In genomic region chr7:44123190-44124003, GRCh38 we compare ENCODE assay signal across 8 cellular contexts. TPM values are rescaled to one million over a fixed set of nuclear protein-coding genes. Genes with fewer than 3 reads are reported as not detected.
DNase-seq lines count a peak whose midpoint lies in the region; ATAC-seq, FAIRE-seq and TF ChIP-seq lines count a peak whose summit lies in the region.

POLD2 (minus strand) TSS chr7:44123548; CDS start chr7:44122053, 1,495 bp downstream.

- TF ChIP-seq CTCF in Loucy (conservative IDR thresholded peaks at IDR 0.05; ENCODE audit: low read length) (no peak), fibroblast of the aortic adventitia (IDR thresholded peaks at IDR 0.05; ENCODE audit: insufficient read depth, low read length) (no peak), nephron progenitor cell (IDR thresholded peaks at IDR 0.05) (no peak)

- ATAC-seq in stimulated activated naive CD8-positive, alpha-beta T cell treated with anti-CD3 and anti-CD28 coated beads, Interleukin-15, amount 100 ng/mL, for 72 hours = peak; percentile 100

- H3K9me3 ChIP-seq in Loucy (ENCODE audit: insufficient read depth, low read depth, low read length) = no peaks in the 10 kb centered on the region

- peaks cover 6% of the 10 kb centered on the region; the same call in 1 of the 2 replicates for H3K36me3 ChIP-seq in Loucy (ENCODE audit: insufficient read depth, low read length)

- peaks cover 5% of the 10 kb centered on the region; the same call in 1 of the 2 replicates for H3F3A ChIP-seq in Loucy (ENCODE audit: low read depth)

- H3K9me2 ChIP-seq in Loucy (replicated peaks; ENCODE audit: low read depth, low read length) = no peaks in the 10 kb centered on the region

- H2AFZ ChIP-seq in Loucy (ENCODE audit: low read length) = peak within 1 kb of the TSS; percentile 78

- peaks cover 6% of the 10 kb centered on the region for H4K20me1 ChIP-seq in Loucy (ENCODE audit: insufficient read depth, low read length, poor library complexity, severe bottlenecking)

- peak within 1 kb of the TSS; percentile 78 for H3K9ac ChIP-seq in Loucy (ENCODE audit: low read depth, low read length, poor library complexity, severe bottlenecking)

- H3K27me3 Mint-ChIP-seq in nephron progenitor cell (ENCODE audit: low read depth, poor library complexity) = peaks cover 23% of the 10 kb centered on the region
- H3K27me3 Mint-ChIP-seq in stimulated activated naive CD8-positive, alpha-beta T cell treated with anti-CD3 and anti-CD28 coated beads, Interleukin-15, amount 100 ng/mL, for 72 hours = no peaks in the 10 kb centered on the region

- H3K27ac Mint-ChIP-seq in nephron progenitor cell = peak within 1 kb of the TSS; percentile 13
- peak within 1 kb of the TSS; percentile 88 to 93 for H3K27ac Mint-ChIP-seq in stimulated activated naive CD8-positive, alpha-beta T cell treated with anti-CD3 and anti-CD28 coated beads, Interleukin-15, amount 100 ng/mL, for 72 hours

- TF ChIP-seq POLR2A in H54 (IDR thresholded peaks at IDR 0.05; ENCODE audit: low read depth, low read length) = peak; percentile 84
- peak; percentile 83 for TF ChIP-seq POLR2A in Raji (IDR thresholded peaks at IDR 0.05; ENCODE audit: insufficient read depth, low read depth, low read length)

- H3K27me3 ChIP-seq in Loucy (ENCODE audit: insufficient read depth, low read length, poor library complexity, severe bottlenecking) = no peaks in the 10 kb centered on the region

- peak within 1 kb of the TSS; percentile 99 for H3K4me2 ChIP-seq in Loucy (ENCODE audit: low read depth, low read length, poor library complexity, severe bottlenecking)

- DNase-seq in ELF-1 (ENCODE audit: low read depth, low spot score) (peak; percentile 97), H54 (ENCODE audit: insufficient read length, low spot score) (peak; percentile 100), fibroblast of the aortic adventitia (ENCODE audit: low read depth) (peak; percentile 92), nephron progenitor cell (peak; percentile 99)
- peak; percentile 99 for DNase-seq in activated effector memory CD4-positive, alpha-beta T cell treated with anti-CD3 and anti-CD28 coated beads, Interleukin-2, amount 50 U/mL, for 16 hours
- DNase-seq in stimulated activated naive CD8-positive, alpha-beta T cell treated with anti-CD3 and anti-CD28 coated beads, Interleukin-15, amount 100 ng/mL, for 72 hours = peak; percentile 96

- H3K79me2 ChIP-seq in Loucy (ENCODE audit: insufficient read depth, low read length) = peaks cover 46% of the 10 kb centered on the region

- H3K4me1 Mint-ChIP-seq in nephron progenitor cell = peaks cover 41% of the 10 kb centered on the region
- H3K4me1 Mint-ChIP-seq in stimulated activated naive CD8-positive, alpha-beta T cell treated with anti-CD3 and anti-CD28 coated beads, Interleukin-15, amount 100 ng/mL, for 72 hours = peaks cover 50% of the 10 kb centered on the region

- H3K4me3 Mint-ChIP-seq in nephron progenitor cell = peak within 1 kb of the TSS; percentile 89
- peak within 1 kb of the TSS; percentile 90 to 91 for H3K4me3 Mint-ChIP-seq in stimulated activated naive CD8-positive, alpha-beta T cell treated with anti-CD3 and anti-CD28 coated beads, Interleukin-15, amount 100 ng/mL, for 72 hours

- H3K4me3 ChIP-seq in Loucy (ENCODE audit: low read length, poor library complexity, severe bottlenecking) (peak within 1 kb of the TSS; percentile 90), fibroblast of the aortic adventitia (ENCODE audit: low read depth, low read length) (peak within 1 kb of the TSS; percentile 77)

- no peak for FAIRE-seq in H54 (lab: Jason Lieb, UNC)

- peaks cover 46% of the 10 kb centered on the region for H3K4me1 ChIP-seq in Loucy (ENCODE audit: insufficient read depth, low read length, poor library complexity, severe bottlenecking)

- H3K36me3 Mint-ChIP-seq in nephron progenitor cell (ENCODE audit: low read depth) = peaks cover 34% of the 10 kb centered on the region

- peaks cover 29% of the 10 kb centered on the region for H3K9me3 Mint-ChIP-seq in nephron progenitor cell
- no peaks in the 10 kb centered on the region for H3K9me3 Mint-ChIP-seq in stimulated activated naive CD8-positive, alpha-beta T cell treated with anti-CD3 and anti-CD28 coated beads, Interleukin-15, amount 100 ng/mL, for 72 hours

RNA-seq across cellular contexts. Expression of gene POLD2, which starts in this region (rescaled TPM):
- total RNA-seq in fibroblast of the aortic adventitia (ENCODE audit: low replicate concordance) = 66.6 and 87.9 TPM in 2 replicates

Comparison
In these comparisons a context has a peak if more than half of its experiments do, and no peak if none do; other contexts are left out.
1. Peak in every context shown above with its lines: DNase-seq, ATAC-seq and H3K4me3 ChIP-seq.